In the genomic region with DNA sequence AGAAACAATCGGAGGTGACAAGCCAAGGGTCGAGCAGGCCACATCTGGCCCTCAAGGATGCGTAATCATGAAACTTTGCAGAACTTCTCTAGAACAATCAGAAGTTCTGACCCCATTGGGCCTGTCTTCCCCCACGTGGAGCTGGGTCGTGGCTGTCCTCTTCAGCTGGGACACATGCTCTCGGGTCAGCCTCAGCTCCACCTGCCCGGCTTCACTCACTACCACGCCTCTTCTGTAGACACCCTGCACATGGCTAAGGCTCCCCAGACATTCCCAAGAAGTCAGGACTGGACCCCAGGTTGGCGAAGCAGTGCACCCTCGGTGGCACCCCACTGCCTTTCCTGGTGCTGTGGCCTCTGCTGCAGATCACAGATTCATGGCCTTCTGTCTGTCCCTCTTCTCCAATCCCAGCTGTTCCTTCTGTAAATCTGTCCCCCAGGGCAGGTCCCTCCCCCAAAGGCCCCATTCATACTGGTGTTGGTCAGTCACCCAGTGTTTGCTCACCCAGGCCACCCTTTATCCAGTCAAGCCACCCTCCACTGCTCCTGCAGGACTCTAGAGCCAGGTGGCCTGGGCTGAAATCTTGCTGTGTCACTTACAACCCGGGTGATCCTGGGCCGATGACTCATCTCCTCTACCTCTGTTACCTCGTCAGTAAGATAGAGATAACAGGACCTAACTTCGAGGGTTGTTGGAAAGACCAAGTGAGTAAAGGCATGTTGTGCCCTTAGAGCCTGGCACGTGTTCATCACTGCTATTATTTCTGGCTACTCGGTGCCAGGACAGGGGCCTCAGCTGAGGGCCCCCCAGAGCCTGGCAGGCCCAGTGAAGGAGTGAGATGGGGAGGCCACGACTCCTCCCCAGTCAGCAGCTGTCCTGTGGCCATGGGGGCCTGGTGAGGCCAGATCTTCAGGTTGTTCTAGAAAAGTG, we compare ENCODE assay signal across 18 cellular contexts. TPM values are rescaled to one million over a fixed set of nuclear protein-coding genes. Genes with fewer than 3 reads are reported as not detected.
DNase-seq lines count a peak whose midpoint lies in the region; ATAC-seq, FAIRE-seq and TF ChIP-seq lines count a peak whose summit lies in the region.
"Had no signal": no experiment of that assay in that cellular context is flagged by ENCODE, and none has a peak within 500 bp of the region (broad histone marks: within the 10 kb centered on the region; RNA-seq: fewer than 3 reads in every experiment).

No MANE protein-coding gene starts in this region.

- H3K4me2 ChIP-seq in astrocyte (ENCODE audit: low read length) = no peak overlapping the region

- no peak overlapping the region for H3K4me3 Mint-ChIP-seq in astrocyte (ENCODE audit: unreplicated experiment)
- H3K4me3 Mint-ChIP-seq: activated T-cell treated with anti-CD3 and anti-CD28 coated beads, Interleukin-2, amount 50 U/mL, for 4 hours had no signal

- H3K27ac ChIP-seq in astrocyte (ENCODE audit: low read depth, low read length) = no peak overlapping the region
- H3K27ac ChIP-seq: heart left ventricle, left ventricle myocardium inferior had no signal

- no peaks in the 10 kb centered on the region for H3K79me2 ChIP-seq in astrocyte (ENCODE audit: insufficient read depth, low read length)

- peaks cover 5% of the 10 kb centered on the region for H3K4me1 Mint-ChIP-seq in astrocyte (ENCODE audit: low read depth, unreplicated experiment)

- no peak overlapping the region for H2AFZ ChIP-seq in astrocyte (ENCODE audit: low read depth, low read length)

- H3K9me3 ChIP-seq in astrocyte (ENCODE audit: insufficient read depth, low read depth, low read length) = no peaks in the 10 kb centered on the region
- H3K9me3 ChIP-seq: heart left ventricle, left ventricle myocardium inferior had no signal

- H3K9me3 Mint-ChIP-seq in astrocyte (ENCODE audit: unreplicated experiment) = peaks cover 3% of the 10 kb centered on the region
- H3K9me3 Mint-ChIP-seq: activated T-cell treated with anti-CD3 and anti-CD28 coated beads, Interleukin-2, amount 50 U/mL, for 4 hours had no signal

- no peak for ATAC-seq in GM19035 (IDR thresholded peaks at IDR 0.05; ENCODE audit: unreplicated experiment)
- ATAC-seq: activated T-cell treated with anti-CD3 and anti-CD28 coated beads, Interleukin-2, amount 50 U/mL, for 4 hours had no signal

- peaks cover 6% of the 10 kb centered on the region for H3K27me3 Mint-ChIP-seq in astrocyte (ENCODE audit: low read depth, unreplicated experiment)

- no peaks in the 10 kb centered on the region for H3K36me3 ChIP-seq in astrocyte (ENCODE audit: insufficient read depth, low read length)
- H3K36me3 ChIP-seq: heart left ventricle, left ventricle myocardium inferior had no signal

- H3K27me3 ChIP-seq in astrocyte (ENCODE audit: insufficient read depth, low read length) = no peaks in the 10 kb centered on the region
- H3K27me3 ChIP-seq: heart left ventricle had no signal

- FAIRE-seq in astrocyte (lab: Jason Lieb, UNC) = no peak
- FAIRE-seq: A204.1, GM12891, TTC549 had no signal

- no peaks in the 10 kb centered on the region for H4K20me1 ChIP-seq in astrocyte (ENCODE audit: insufficient read depth, low read length)

- no peak overlapping the region for H3K27ac Mint-ChIP-seq in astrocyte (ENCODE audit: unreplicated experiment)

- peaks cover 10% of the 10 kb centered on the region for H3K4me1 ChIP-seq in astrocyte (ENCODE audit: insufficient read depth, low read length)

- TF ChIP-seq CTCF in astrocyte (IDR thresholded peaks at IDR 0.05; ENCODE audit: insufficient read depth, low read depth, low read length) = no peak

- no peak overlapping the region for H3K4me3 ChIP-seq in astrocyte (ENCODE audit: insufficient read depth, low read depth, low read length)
- H3K4me3 ChIP-seq: heart left ventricle, left ventricle myocardium inferior had no signal

- H3K9ac ChIP-seq in astrocyte (ENCODE audit: low read length) = no peak overlapping the region

- no peaks in the 10 kb centered on the region for H3K36me3 Mint-ChIP-seq in astrocyte (ENCODE audit: low read depth, unreplicated experiment)

- DNase-seq in NCI-H82 (lab: John Stamatoyannopoulos, UW) (peak; percentile 36), NCI-H82 treated with DMSO at 0.1 percent for 48 hours (lab: John Stamatoyannopoulos, UW; ENCODE audit: unreplicated experiment) (no peak), HT-29 (ENCODE audit: low spot score) (peak; percentile 77), astrocyte (ENCODE audit: low read depth) (peak; percentile 20), mucosa of gallbladder (ENCODE audit: low spot score) (peak; percentile 63), DMS79 treated with DMSO at 0.1 percent for 48 hours (lab: John Stamatoyannopoulos, UW) (no peak), iPS-NIHi7 (ENCODE audit: extremely low spot score) (no peak)
- DNase-seq: activated T-cell treated with anti-CD3 and anti-CD28 coated beads, Interleukin-2, amount 50 U/mL, for 4 hours; DMS153; GOT3; heart left ventricle; Kasumi-1; left ventricle myocardium inferior; NCI-H2171 had no signal

RNA-seq across cellular contexts. Expression of a gene that starts 1.4 kb away (rescaled TPM):
- total RNA-seq in HT-29 (2014; rRNA removed; shearing (Covaris generic)) = 0.08 and 0.91 TPM in 2 replicates
- total RNA-seq in astrocyte = not detected in 2 replicates
- total RNA-seq in mucosa of gallbladder = 2.5 TPM

Comparison
In these comparisons a context has a peak if more than half of its experiments do, and no peak if none do; other contexts are left out.
1. DNase-seq: peak in NCI-H82 (single experiment), HT-29 (single experiment), astrocyte (single experiment) and mucosa of gallbladder (single experiment); none in NCI-H82 treated with DMSO at 0.1 percent for 48 hours (single experiment), DMS79 treated with DMSO at 0.1 percent for 48 hours (single experiment) and iPS-NIHi7 (single experiment).